In the genomic region with DNA sequence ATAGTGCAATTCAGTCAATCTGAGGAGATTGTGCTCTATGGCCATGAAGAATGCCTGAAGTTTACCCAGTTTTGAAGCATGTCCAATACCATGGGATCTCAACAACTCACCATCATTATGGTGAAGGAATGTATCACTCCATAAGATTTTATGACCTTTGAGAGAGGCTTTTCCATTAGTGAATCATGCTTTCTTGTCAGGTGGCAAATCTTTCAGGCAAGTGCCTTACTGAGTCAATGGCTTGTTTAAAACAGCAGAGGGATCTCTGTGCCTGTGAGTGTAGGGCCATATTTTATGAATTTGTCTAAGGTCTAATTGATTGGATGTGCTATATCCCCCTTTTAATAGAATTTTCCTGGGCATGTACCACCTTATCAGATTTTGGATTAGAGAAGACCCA, we compare ENCODE assay signal across 28 cellular contexts.
DNase-seq lines count a peak whose midpoint lies in the region; ATAC-seq and TF ChIP-seq lines count a peak whose summit lies in the region.
"Had no signal": no experiment of that assay in that cellular context is flagged by ENCODE, and none has a peak within 500 bp of the region (broad histone marks: within the 10 kb centered on the region; RNA-seq: fewer than 3 reads in every experiment).

No MANE protein-coding gene starts in this region.

- dilution Hi-C loops in IMR-90 (cut with HindIII; ENCODE audit: low sequenced_read_pairs, unreplicated experiment): no loop called here

- H3K27me3 ChIP-seq in IMR-90 (ENCODE audit: control insufficient read depth, insufficient read depth, low read length) (no peaks in the 10 kb centered on the region), osteoblast (ENCODE audit: insufficient read depth, low read length) (no peaks in the 10 kb centered on the region), PC-9 (ENCODE audit: insufficient read depth, low read depth) (no peaks in the 10 kb centered on the region)
- H3K27me3 ChIP-seq: neutrophil had no signal

- H3K79me2 ChIP-seq in osteoblast (ENCODE audit: insufficient read depth, low read length) (no peaks in the 10 kb centered on the region), PC-9 (ENCODE audit: low read depth) (no peaks in the 10 kb centered on the region)

- no peak overlapping the region for H4K5ac ChIP-seq in IMR-90 (ENCODE audit: low read depth, low read length)

- no peak overlapping the region for H3K14ac ChIP-seq in IMR-90 (replicated peaks; ENCODE audit: low read depth, low read length)

- TF ChIP-seq POLR2A in IMR-90 (IDR thresholded peaks at IDR 0.05; ENCODE audit: low read depth, low read length): no peak

- H3K79me1 ChIP-seq in IMR-90 (ENCODE audit: low read depth in 1 of 2, low read length in 2 of 2): no peaks in the 10 kb centered on the region

- H3K27ac Mint-ChIP-seq in mesothelial cell of epicardium (no peak overlapping the region), chondrocyte (ENCODE audit: unreplicated experiment) (no peak overlapping the region)
- H3K27ac Mint-ChIP-seq: activated CD4-positive, alpha-beta memory T cell treated with anti-CD3 and anti-CD28 coated beads, Interleukin-2, amount 10 ng/mL, durations not matched to agents 7 days and 5 days; activated naive CD4-positive, alpha-beta T cell treated with anti-CD3 and anti-CD28 coated beads, Interleukin-2, amount 50 U/mL, for 72 hours; activated T-helper 2 cell treated with anti-CD3 and anti-CD28 coated beads, Interferon-gamma antibody, Interleukin-2, Interleukin-4, amounts not matched to agents 10 μg/mL and 5 μg/mL and 100 μg/mL, durations not matched to agents 14 hours and 24 hours and 36 hours; CD4-positive, alpha-beta memory T cell; dendritic cell treated with granulocyte-macrophage colony-stimulating factor and Interleukin-4, amounts not matched to agents 40 ng/mL and 50 ng/mL, for 4 days; memory B cell; progenitor cell of endocrine pancreas; T-helper 1 cell treated with Interleukin-12 subunit alpha and Interleukin-12 subunit beta and Interleukin-4 antibody, amounts not matched to agents 30 μg/mL and 1 μg/mL, for 36 hours had no signal

- no peaks in the 10 kb centered on the region for H3K9me1 ChIP-seq in IMR-90 (ENCODE audit: insufficient read depth, low read length)

- H3K4ac ChIP-seq in IMR-90 (ENCODE audit: low read depth, low read length): no peak overlapping the region

- in situ Hi-C loops in IMR-90 (cut with MboI; ENCODE audit: low sequenced_read_pairs): no loop called here

- no peak overlapping the region for H4K91ac ChIP-seq in IMR-90 (ENCODE audit: insufficient read depth, low read depth, low read length)

- no peak overlapping the region for H2BK120ac ChIP-seq in IMR-90 (ENCODE audit: low read depth, low read length)

- no peaks in the 10 kb centered on the region for H3K36me3 ChIP-seq in IMR-90 (ENCODE audit: control insufficient read depth, insufficient read depth, low read length)
- H3K36me3 ChIP-seq in osteoblast (ENCODE audit: insufficient read depth, low read length): no peaks in the 10 kb centered on the region
- no peaks in the 10 kb centered on the region for H3K36me3 ChIP-seq in PC-9 (ENCODE audit: low read depth)
- H3K36me3 ChIP-seq: neutrophil had no signal

- H2BK20ac ChIP-seq in IMR-90 (ENCODE audit: low read depth, low read length): no peak overlapping the region

- intact Hi-C loops in IMR-90 (cut with micrococcal nuclease) (no loop called here), PC-9 (cut with micrococcal nuclease; ENCODE audit: unreplicated experiment) (no loop called here)

- BruUV-seq in IMR-90 (replicated peaks; lab: Mats Ljungman, UMichigan): no TSS peak
- BruUV-seq in PC-9 (replicated peaks; lab: Mats Ljungman, UMichigan): no TSS peak

- TF ChIP-seq CTCF in IMR-90 (conservative IDR thresholded peaks at IDR 0.05; ENCODE audit: low read depth, low read length) (no peak), epithelial cell of esophagus (IDR thresholded peaks at IDR 0.05; ENCODE audit: insufficient read depth, low read depth, low read length, missing control alignments) (no peak), osteoblast (IDR thresholded peaks at IDR 0.05; ENCODE audit: extremely low read depth, low read depth, low read length) (peak; percentile 17), PC-9 (conservative IDR thresholded peaks at IDR 0.05) (no peak), mesothelial cell of epicardium (IDR thresholded peaks at IDR 0.05; ENCODE audit: unreplicated experiment) (no peak), chondrocyte (IDR thresholded peaks at IDR 0.05) (no peak)

- H2BK5ac ChIP-seq in IMR-90 (ENCODE audit: low read depth, low read length, poor library complexity, severe bottlenecking): no peak overlapping the region

- H3K4me1 Mint-ChIP-seq in mesothelial cell of epicardium (peaks cover 4% of the 10 kb centered on the region), chondrocyte (ENCODE audit: low read depth) (no peaks in the 10 kb centered on the region)
- H3K4me1 Mint-ChIP-seq: activated CD4-positive, alpha-beta memory T cell treated with anti-CD3 and anti-CD28 coated beads, Interleukin-2, amount 10 ng/mL, durations not matched to agents 7 days and 5 days; CD4-positive, alpha-beta memory T cell; memory B cell had no signal

- H3K9me3 Mint-ChIP-seq in mesothelial cell of epicardium (no peaks in the 10 kb centered on the region), chondrocyte (ENCODE audit: low read depth) (no peaks in the 10 kb centered on the region)
- H3K9me3 Mint-ChIP-seq: activated CD4-positive, alpha-beta memory T cell treated with anti-CD3 and anti-CD28 coated beads, Interleukin-2, amount 10 ng/mL, durations not matched to agents 7 days and 5 days; activated naive CD4-positive, alpha-beta T cell treated with anti-CD3 and anti-CD28 coated beads, Interleukin-2, amount 50 U/mL, for 72 hours; activated T-helper 2 cell treated with anti-CD3 and anti-CD28 coated beads, Interferon-gamma antibody, Interleukin-2, Interleukin-4, amounts not matched to agents 10 μg/mL and 5 μg/mL and 100 μg/mL, durations not matched to agents 14 hours and 24 hours and 36 hours; CD4-positive, alpha-beta memory T cell; dendritic cell treated with granulocyte-macrophage colony-stimulating factor and Interleukin-4, amounts not matched to agents 40 ng/mL and 50 ng/mL, for 4 days; memory B cell; T-helper 1 cell treated with Interleukin-12 subunit alpha and Interleukin-12 subunit beta and Interleukin-4 antibody, amounts not matched to agents 30 μg/mL and 1 μg/mL, for 36 hours had no signal

- H3K4me1 ChIP-seq in IMR-90 (ENCODE audit: control insufficient read depth, insufficient read depth, low read length) (no peaks in the 10 kb centered on the region), osteoblast (ENCODE audit: insufficient read depth, low read length) (no peaks in the 10 kb centered on the region), PC-9 (replicated peaks; ENCODE audit: insufficient read depth) (no peaks in the 10 kb centered on the region)

- H3K27ac ChIP-seq in IMR-90 (ENCODE audit: insufficient read depth, low read length) (no peak overlapping the region), osteoblast (ENCODE audit: low read depth, low read length) (no peak overlapping the region), PC-9 (no peak overlapping the region)
- H3K27ac ChIP-seq: neutrophil had no signal

- no peak overlapping the region for H2AK9ac ChIP-seq in IMR-90 (replicated peaks; ENCODE audit: low read depth, low read length, poor library complexity)

- H3K9me3 ChIP-seq in IMR-90 (ENCODE audit: control insufficient read depth, insufficient read depth, low read length): no peaks in the 10 kb centered on the region
- no peaks in the 10 kb centered on the region for H3K9me3 ChIP-seq in osteoblast (ENCODE audit: low read depth, low read length)
- H3K9me3 ChIP-seq in PC-9 (ENCODE audit: insufficient read depth, low read depth): no peaks in the 10 kb centered on the region
- H3K9me3 ChIP-seq: neutrophil, SK-N-SH had no signal

- H2AFZ ChIP-seq in IMR-90 (replicated peaks; ENCODE audit: low read length, poor library complexity): no peak overlapping the region
- H2AFZ ChIP-seq in osteoblast (ENCODE audit: low read length): no peak overlapping the region
- no peak overlapping the region for H2AFZ ChIP-seq in PC-9

- no peak overlapping the region for H3K18ac ChIP-seq in IMR-90 (ENCODE audit: low read depth, low read length)

- ATAC-seq in IMR-90 (ENCODE audit: low read depth) (no peak), GM19023 (IDR thresholded peaks at IDR 0.05; ENCODE audit: unreplicated experiment) (no peak)
- ATAC-seq: activated naive CD4-positive, alpha-beta T cell treated with anti-CD3 and anti-CD28 coated beads, Interleukin-2, amount 50 U/mL, for 72 hours; left cardiac atrium had no signal

- no peaks in the 10 kb centered on the region for H3K9me2 ChIP-seq in PC-9 (ENCODE audit: insufficient read depth)
- H3K9me2 ChIP-seq: SK-N-SH had no signal

- DNase-seq in EH (ENCODE audit: low read depth) (peak; percentile 54), IMR-90 (peak; percentile 9), epithelial cell of esophagus (ENCODE audit: low read depth) (peak; percentile 14), osteoblast (ENCODE audit: insufficient read length, low spot score, missing footprints) (peak; percentile 64), PC-9 (no peak), mesothelial cell of epicardium (ENCODE audit: low spot score in 2 of 2, unreplicated experiment in 2 of 2) (no peak), chondrocyte (ENCODE audit: low spot score) (no peak)
- DNase-seq: activated CD4-positive, alpha-beta memory T cell treated with anti-CD3 and anti-CD28 coated beads, Interleukin-2, amount 10 ng/mL, durations not matched to agents 7 days and 5 days; activated CD4-positive, CD25-positive, alpha-beta regulatory T cell treated with anti-CD3 and anti-CD28 coated beads, Interleukin-2, amount 50 U/mL, for 72 hours; AML-193; aorta; CD4-positive, alpha-beta memory T cell; KG1; left cardiac atrium; NCI-H1436; NCI-H2081 treated with DMSO at 0.1 percent for 48 hours; NCI-H748 treated with DMSO at 0.1 percent for 48 hours; SK-N-SH; stimulated activated CD4-positive, alpha-beta T cell treated with anti-CD3 and anti-CD28 coated beads, Interleukin-15, amount 100 ng/mL, for 24 hours; stimulated activated naive CD4-positive, alpha-beta T cell had no signal

- CTCF ChIA-PET in IMR-90 (lab: Yijun Ruan, JAX) (no interaction called here), PC-9 (lab: Charles Lee) (no interaction called here)

- H3K23ac ChIP-seq in IMR-90 (ENCODE audit: low read depth, low read length): no peak overlapping the region

- no peaks in the 10 kb centered on the region for H3F3A ChIP-seq in PC-9 (ENCODE audit: insufficient read depth, low read depth)

- no peak overlapping the region for H3K56ac ChIP-seq in IMR-90 (ENCODE audit: extremely low read depth, insufficient read depth, low read length)

- H3K4me2 ChIP-seq in IMR-90 (ENCODE audit: low read depth, low read length) (no peak overlapping the region), osteoblast (ENCODE audit: insufficient read depth, low read length) (no peak overlapping the region), PC-9 (no peak overlapping the region)
- H3K4me2 ChIP-seq: SK-N-SH had no signal

- H3K36me3 Mint-ChIP-seq in mesothelial cell of epicardium: no peaks in the 10 kb centered on the region
- no peaks in the 10 kb centered on the region for H3K36me3 Mint-ChIP-seq in chondrocyte (ENCODE audit: low read depth)
- H3K36me3 Mint-ChIP-seq: activated naive CD4-positive, alpha-beta T cell treated with anti-CD3 and anti-CD28 coated beads, Interleukin-2, amount 50 U/mL, for 72 hours had no signal

- no peak overlapping the region for H3K9ac ChIP-seq in IMR-90 (ENCODE audit: low read depth, low read length)
- H3K9ac ChIP-seq: SK-N-SH had no signal

- H2AK5ac ChIP-seq in IMR-90 (ENCODE audit: low read depth, low read length): no peak overlapping the region

- no peak overlapping the region for H4K8ac ChIP-seq in IMR-90 (ENCODE audit: low read depth in 2 of 2, low read length in 2 of 2)

- POLR2A ChIA-PET in IMR-90 (lab: Charles Lee; ENCODE audit: unreplicated experiment): no interaction called here
- POLR2A ChIA-PET in PC-9 (lab: Charles Lee; ENCODE audit: unreplicated experiment): no interaction called here

- H3K27me3 Mint-ChIP-seq in mesothelial cell of epicardium (ENCODE audit: low read depth) (no peaks in the 10 kb centered on the region), chondrocyte (ENCODE audit: low read depth) (no peaks in the 10 kb centered on the region)
- H3K27me3 Mint-ChIP-seq: activated CD4-positive, alpha-beta memory T cell treated with anti-CD3 and anti-CD28 coated beads, Interleukin-2, amount 10 ng/mL, durations not matched to agents 7 days and 5 days; CD4-positive, alpha-beta memory T cell; dendritic cell treated with granulocyte-macrophage colony-stimulating factor and Interleukin-4, amounts not matched to agents 40 ng/mL and 50 ng/mL, for 4 days; memory B cell; progenitor cell of endocrine pancreas had no signal

- no peaks in the 10 kb centered on the region for H4K20me1 ChIP-seq in IMR-90 (ENCODE audit: insufficient read depth, low read length)
- H4K20me1 ChIP-seq in osteoblast (ENCODE audit: insufficient read depth, low read length): no peaks in the 10 kb centered on the region
- no peaks in the 10 kb centered on the region for H4K20me1 ChIP-seq in PC-9 (ENCODE audit: insufficient read depth)

- no peak for TF ChIP-seq RAD21 in IMR-90 (IDR thresholded peaks at IDR 0.05; ENCODE audit: low read length)

- no peak overlapping the region for H3K4me3 Mint-ChIP-seq in mesothelial cell of epicardium
- H3K4me3 Mint-ChIP-seq in chondrocyte (ENCODE audit: unreplicated experiment): no peak overlapping the region
- H3K4me3 Mint-ChIP-seq: activated CD4-positive, alpha-beta memory T cell treated with anti-CD3 and anti-CD28 coated beads, Interleukin-2, amount 10 ng/mL, durations not matched to agents 7 days and 5 days; CD4-positive, alpha-beta memory T cell; dendritic cell treated with granulocyte-macrophage colony-stimulating factor and Interleukin-4, amounts not matched to agents 40 ng/mL and 50 ng/mL, for 4 days; memory B cell; T-helper 1 cell treated with Interleukin-12 subunit alpha and Interleukin-12 subunit beta and Interleukin-4 antibody, amounts not matched to agents 30 μg/mL and 1 μg/mL, for 36 hours had no signal

- H3K4me3 ChIP-seq in IMR-90 (ENCODE audit: insufficient read depth, low read depth, low read length) (no peak overlapping the region), epithelial cell of esophagus (ENCODE audit: low read length) (no peak overlapping the region), osteoblast (ENCODE audit: insufficient read depth, low read length) (no peak overlapping the region), PC-9 (no peak overlapping the region)

- no peak overlapping the region for H2BK15ac ChIP-seq in IMR-90 (ENCODE audit: low read depth, low read length)

Comparison
In these comparisons a context has a peak if more than half of its experiments do, and no peak if none do; other contexts are left out.
1. DNase-seq: peak in EH (single experiment), IMR-90 (single experiment), epithelial cell of esophagus (single experiment) and osteoblast (single experiment); none in PC-9 (0 of 2), mesothelial cell of epicardium (0 of 2) and chondrocyte (single experiment).